Comparison of ENCODE assay signal across 21 cellular contexts in the genomic region with DNA sequence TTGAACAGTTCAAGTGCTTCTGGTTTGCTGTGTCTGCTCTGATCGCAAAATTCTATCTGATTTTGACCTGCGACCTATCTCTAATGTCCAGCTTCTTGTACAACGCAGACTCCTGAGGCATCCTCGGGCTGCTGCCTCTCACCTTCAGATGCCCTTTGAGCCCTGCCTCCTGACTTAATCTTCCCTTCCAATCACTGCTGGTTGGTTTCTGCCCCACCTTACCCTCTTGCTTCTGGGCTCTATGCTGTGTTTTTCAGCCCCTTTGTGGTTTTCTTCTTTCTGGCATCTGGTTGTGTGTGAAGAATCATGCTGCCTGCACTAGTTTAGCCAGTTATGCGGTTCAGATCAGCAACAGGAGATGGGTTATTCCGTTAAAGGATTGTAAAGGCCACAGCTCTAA.
DNase-seq lines count a peak whose midpoint lies in the region; ATAC-seq, FAIRE-seq and TF ChIP-seq lines count a peak whose summit lies in the region.
"Had no signal": no experiment of that assay in that cellular context is flagged by ENCODE, and none has a peak within 500 bp of the region (broad histone marks: within the 10 kb centered on the region; RNA-seq: fewer than 3 reads in every experiment).

No MANE protein-coding gene starts in this region.

- H3K4me1 Mint-ChIP-seq in T-helper 2 cell treated with Interferon-gamma antibody and Interleukin-4, amounts not matched to agents 5 μg/mL and 100 μg/mL, for 36 hours (ENCODE audit: low read depth) = peaks cover 13% of the 10 kb centered on the region

- no peaks in the 10 kb centered on the region for H3K27me3 Mint-ChIP-seq in T-helper 2 cell treated with Interferon-gamma antibody and Interleukin-4, amounts not matched to agents 5 μg/mL and 100 μg/mL, for 36 hours (ENCODE audit: low read depth)

- H2AFZ ChIP-seq in SK-N-SH (ENCODE audit: low read depth) = no peak overlapping the region
- H2AFZ ChIP-seq: GM23338 had no signal

- no peak for TF ChIP-seq EP300 in ovary (IDR thresholded peaks at IDR 0.05)
- TF ChIP-seq EP300 in SK-N-SH (IDR thresholded peaks at IDR 0.05; ENCODE audit: borderline replicate concordance in 1 of 2, low read depth in 1 of 2, low read length in 1 of 2) = no peak

- H3K79me2 ChIP-seq in SK-N-SH (ENCODE audit: insufficient read depth) = no peaks in the 10 kb centered on the region

- H3K9ac ChIP-seq in SK-N-SH = no peak overlapping the region
- H3K9ac ChIP-seq: BLaER1 had no signal

- 84 to 90% (median 88%) methylated on average over 6 of the region's 6 CpGs for WGBS in ovary, 3 donors
- 89% methylated on average over 6 of the region's 6 CpGs for WGBS in SK-N-SH (ENCODE audit: low lambda C conversion rate)

- no peaks in the 10 kb centered on the region for H4K20me1 ChIP-seq in SK-N-SH (ENCODE audit: insufficient read depth)
- H4K20me1 ChIP-seq: BLaER1 had no signal

- no peak overlapping the region for H3K4me3 ChIP-seq in cardiac muscle cell
- H3K4me3 ChIP-seq in bronchial epithelial cell (ENCODE audit: low read depth, low read length) = no peak overlapping the region
- no peak overlapping the region for H3K4me3 ChIP-seq in ovary
- H3K4me3 ChIP-seq in SK-N-SH (ENCODE audit: low read depth in 2 of 2, low read length in 1 of 2) = no peak overlapping the region
- H3K4me3 ChIP-seq: BLaER1, GM23338 had no signal

- no peaks in the 10 kb centered on the region for H3K9me3 Mint-ChIP-seq in T-helper 2 cell treated with Interferon-gamma antibody and Interleukin-4, amounts not matched to agents 5 μg/mL and 100 μg/mL, for 36 hours
- H3K9me3 Mint-ChIP-seq: CD8-positive, alpha-beta memory T cell; GM23338 had no signal

- H3K4me3 Mint-ChIP-seq in T-helper 2 cell treated with Interferon-gamma antibody and Interleukin-4, amounts not matched to agents 5 μg/mL and 100 μg/mL, for 36 hours = peak overlapping the region; percentile 5
- H3K4me3 Mint-ChIP-seq: CD8-positive, alpha-beta memory T cell; GM23338 had no signal

- TF ChIP-seq CTCF in cardiac muscle cell (IDR thresholded peaks at IDR 0.05; ENCODE audit: low read depth, low read length) = no peak
- no peak for TF ChIP-seq CTCF in bronchial epithelial cell (IDR thresholded peaks at IDR 0.05; ENCODE audit: insufficient read depth, low read length, severe bottlenecking)
- no peak for TF ChIP-seq CTCF in ovary (IDR thresholded peaks at IDR 0.05)
- no peak for TF ChIP-seq CTCF in SK-N-SH (IDR thresholded peaks at IDR 0.05)

- POLR2A ChIA-PET in SK-N-SH (lab: Yijun Ruan, JAX) = no interaction called here

- CTCF ChIA-PET in SK-N-SH (lab: Yijun Ruan, JAX) = interaction anchor here (1.0 kb wide), 1 partner anchor 13 kb away, joined by 3 read pairs; no protein-coding TSS in a partner anchor

- DNase-seq in cardiac muscle cell (ENCODE audit: low read depth in 1 of 2, low spot score in 1 of 2) (no peak), cardiac septum (ENCODE audit: low spot score) (no peak), bronchial epithelial cell (ENCODE audit: low read depth) (no peak), activated gamma-delta T cell (lab: John Stamatoyannopoulos, UW) (no peak), ovary (no peak), SK-N-SH (no peak)
- DNase-seq in T-helper 2 cell treated with Interferon-gamma antibody and Interleukin-4, amounts not matched to agents 5 μg/mL and 100 μg/mL, for 36 hours (ENCODE audit: low spot score) = no peak
- DNase-seq: HCEC 1CT, KBM-7, MV-4-11, NCI-H1694 treated with DMSO at 0.1 percent for 48 hours, NCI-H2107, NCI-H2227 treated with DMSO at 0.1 percent for 48 hours, NCI-H524 had no signal

- TF ChIP-seq RAD21 in SK-N-SH (IDR thresholded peaks at IDR 0.05; ENCODE audit: low read length) = no peak

- H3K27me3 ChIP-seq in cardiac muscle cell (no peaks in the 10 kb centered on the region), bronchial epithelial cell (ENCODE audit: control insufficient read depth, insufficient read depth, low read length) (no peaks in the 10 kb centered on the region), ovary (no peaks in the 10 kb centered on the region), SK-N-SH (ENCODE audit: insufficient read depth) (no peaks in the 10 kb centered on the region)
- H3K27me3 ChIP-seq: BLaER1 had no signal

- intact Hi-C loops in cardiac septum (cut with DNase I) (no loop called here), ovary (cut with DNase I) (no loop called here)

- H3K9me2 ChIP-seq in SK-N-SH = no peaks in the 10 kb centered on the region

- no peaks in the 10 kb centered on the region for H3F3A ChIP-seq in SK-N-SH (replicated peaks; ENCODE audit: insufficient read depth)

- H3K36me3 ChIP-seq in cardiac muscle cell = no peaks in the 10 kb centered on the region
- H3K36me3 ChIP-seq in bronchial epithelial cell (ENCODE audit: control insufficient read depth, insufficient read depth, low read length) = peaks cover 2% of the 10 kb centered on the region
- H3K36me3 ChIP-seq in ovary = no peaks in the 10 kb centered on the region
- no peaks in the 10 kb centered on the region for H3K36me3 ChIP-seq in SK-N-SH (replicated peaks in 1 of 2; ENCODE audit: control insufficient read depth in 1 of 2, insufficient read depth in 2 of 2, low read length in 1 of 2)
- H3K36me3 ChIP-seq: BLaER1 had no signal

- peaks cover 19% of the 10 kb centered on the region for H3K4me1 ChIP-seq in cardiac muscle cell (ENCODE audit: low read depth)
- no peaks in the 10 kb centered on the region for H3K4me1 ChIP-seq in ovary (ENCODE audit: insufficient read depth)
- peaks cover 0 to 4% of the 10 kb centered on the region in 2 experiments; a peak in 1 of 4 replicates for H3K4me1 ChIP-seq in SK-N-SH (ENCODE audit: control insufficient read depth in 1 of 2, insufficient read depth in 2 of 2, low read depth in 1 of 2, low read length in 1 of 2)
- H3K4me1 ChIP-seq: BLaER1 had no signal

- H3K9me3 ChIP-seq in cardiac muscle cell (ENCODE audit: low read depth) (no peaks in the 10 kb centered on the region), ovary (no peaks in the 10 kb centered on the region), SK-N-SH (no peaks in the 10 kb centered on the region)
- H3K9me3 ChIP-seq: BLaER1 had no signal

- no peak overlapping the region for H3K27ac Mint-ChIP-seq in T-helper 2 cell treated with Interferon-gamma antibody and Interleukin-4, amounts not matched to agents 5 μg/mL and 100 μg/mL, for 36 hours

- H3K4me2 ChIP-seq in SK-N-SH = no peak overlapping the region
- H3K4me2 ChIP-seq: BLaER1, GM23338 had no signal

- peak; percentile 18 for FAIRE-seq in bronchial epithelial cell (lab: Jason Lieb, UNC)
- FAIRE-seq: D721Med, GM12892, GM18507 had no signal

- H3K27ac ChIP-seq in cardiac muscle cell = peak overlapping the region; percentile 57
- no peak overlapping the region for H3K27ac ChIP-seq in ovary
- no peak overlapping the region for H3K27ac ChIP-seq in SK-N-SH (ENCODE audit: low read depth in 2 of 2, low read length in 1 of 2)
- H3K27ac ChIP-seq: BLaER1 had no signal

- no peak for TF ChIP-seq POLR2A in ovary (IDR thresholded peaks at IDR 0.05)

- no peak for ATAC-seq in HG03045 (IDR thresholded peaks at IDR 0.05; ENCODE audit: unreplicated experiment)
- ATAC-seq: GM23338 had no signal

- H3K36me3 Mint-ChIP-seq in T-helper 2 cell treated with Interferon-gamma antibody and Interleukin-4, amounts not matched to agents 5 μg/mL and 100 μg/mL, for 36 hours (ENCODE audit: low read depth) = no peaks in the 10 kb centered on the region

TF ChIP-seq in SK-N-SH, 30 proteins besides CTCF, POLR2A, EP300 and RAD21:
- TF ChIP-seq SMC3 (IDR thresholded peaks at IDR 0.05; ENCODE audit: low read depth, low read length) (no peak), EZH2phosphoT487 (IDR thresholded peaks at IDR 0.05; ENCODE audit: borderline replicate concordance, low read depth) (no peak), RFX5 (IDR thresholded peaks at IDR 0.05; ENCODE audit: low read length) (no peak), FOXJ3 (CRISPR knock-in tag; IDR thresholded peaks at IDR 0.05) (no peak), JUND (IDR thresholded peaks at IDR 0.05) (no peak), GATA2 (CRISPR knock-in tag; IDR thresholded peaks at IDR 0.05) (no peak)
- TF ChIP-seq, protein P1, sequence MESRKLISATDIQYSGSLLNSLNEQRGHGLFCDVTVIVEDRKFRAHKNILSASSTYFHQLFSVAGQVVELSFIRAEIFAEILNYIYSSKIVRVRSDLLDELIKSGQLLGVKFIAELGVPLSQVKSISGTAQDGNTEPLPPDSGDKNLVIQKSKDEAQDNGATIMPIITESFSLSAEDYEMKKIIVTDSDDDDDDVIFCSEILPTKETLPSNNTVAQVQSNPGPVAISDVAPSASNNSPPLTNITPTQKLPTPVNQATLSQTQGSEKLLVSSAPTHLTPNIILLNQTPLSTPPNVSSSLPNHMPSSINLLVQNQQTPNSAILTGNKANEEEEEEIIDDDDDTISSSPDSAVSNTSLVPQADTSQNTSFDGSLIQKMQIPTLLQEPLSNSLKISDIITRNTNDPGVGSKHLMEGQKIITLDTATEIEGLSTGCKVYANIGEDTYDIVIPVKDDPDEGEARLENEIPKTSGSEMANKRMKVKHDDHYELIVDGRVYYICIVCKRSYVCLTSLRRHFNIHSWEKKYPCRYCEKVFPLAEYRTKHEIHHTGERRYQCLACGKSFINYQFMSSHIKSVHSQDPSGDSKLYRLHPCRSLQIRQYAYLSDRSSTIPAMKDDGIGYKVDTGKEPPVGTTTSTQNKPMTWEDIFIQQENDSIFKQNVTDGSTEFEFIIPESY (IDR thresholded peaks at IDR 0.05; ENCODE audit: borderline replicate concordance, low read depth) = no peak
- TF ChIP-seq, protein P2, sequence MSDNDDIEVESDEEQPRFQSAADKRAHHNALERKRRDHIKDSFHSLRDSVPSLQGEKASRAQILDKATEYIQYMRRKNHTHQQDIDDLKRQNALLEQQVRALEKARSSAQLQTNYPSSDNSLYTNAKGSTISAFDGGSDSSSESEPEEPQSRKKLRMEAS (IDR thresholded peaks at IDR 0.05; ENCODE audit: low read depth) = no peak
- TF ChIP-seq, protein P3, sequence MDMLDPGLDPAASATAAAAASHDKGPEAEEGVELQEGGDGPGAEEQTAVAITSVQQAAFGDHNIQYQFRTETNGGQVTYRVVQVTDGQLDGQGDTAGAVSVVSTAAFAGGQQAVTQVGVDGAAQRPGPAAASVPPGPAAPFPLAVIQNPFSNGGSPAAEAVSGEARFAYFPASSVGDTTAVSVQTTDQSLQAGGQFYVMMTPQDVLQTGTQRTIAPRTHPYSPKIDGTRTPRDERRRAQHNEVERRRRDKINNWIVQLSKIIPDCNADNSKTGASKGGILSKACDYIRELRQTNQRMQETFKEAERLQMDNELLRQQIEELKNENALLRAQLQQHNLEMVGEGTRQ (IDR thresholded peaks at IDR 0.05; ENCODE audit: borderline replicate concordance, low read depth, low read length) = no peak
